ENCODE assay signal across 2 cellular contexts in the genomic region with DNA sequence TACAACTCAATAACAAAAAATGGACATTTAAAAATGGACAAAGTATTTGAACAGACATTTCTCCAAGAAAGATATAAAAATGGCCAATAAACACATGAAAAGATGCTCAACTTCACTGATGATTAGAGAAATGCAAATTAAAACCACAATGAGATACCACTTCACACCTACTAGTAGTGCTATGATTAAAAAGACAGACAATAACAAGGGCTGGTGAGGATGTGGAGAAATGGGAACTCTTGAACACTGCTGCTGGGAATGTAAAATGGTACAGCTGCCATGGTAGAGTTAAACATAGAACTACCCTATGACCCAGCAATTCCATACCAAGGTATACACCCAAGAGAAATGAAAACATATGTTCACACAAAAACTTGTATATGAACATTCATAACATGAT.
TF ChIP-seq lines count a peak whose summit lies in the region.

No MANE protein-coding gene starts in this region.

TF ChIP-seq in HepG2, 621 proteins besides CTCF, POLR2A, EP300 and RAD21:
- TF ChIP-seq ZBTB1 (CRISPR knock-in tag; IDR thresholded peaks at IDR 0.05; ENCODE audit: borderline replicate concordance) (no peak), ZNF282 (IDR thresholded peaks at IDR 0.05; ENCODE audit: partially characterized antibody) (no peak)

TF ChIP-seq in WTC11, 78 proteins besides CTCF, POLR2A, EP300 and RAD21:
- TF ChIP-seq, protein P1, sequence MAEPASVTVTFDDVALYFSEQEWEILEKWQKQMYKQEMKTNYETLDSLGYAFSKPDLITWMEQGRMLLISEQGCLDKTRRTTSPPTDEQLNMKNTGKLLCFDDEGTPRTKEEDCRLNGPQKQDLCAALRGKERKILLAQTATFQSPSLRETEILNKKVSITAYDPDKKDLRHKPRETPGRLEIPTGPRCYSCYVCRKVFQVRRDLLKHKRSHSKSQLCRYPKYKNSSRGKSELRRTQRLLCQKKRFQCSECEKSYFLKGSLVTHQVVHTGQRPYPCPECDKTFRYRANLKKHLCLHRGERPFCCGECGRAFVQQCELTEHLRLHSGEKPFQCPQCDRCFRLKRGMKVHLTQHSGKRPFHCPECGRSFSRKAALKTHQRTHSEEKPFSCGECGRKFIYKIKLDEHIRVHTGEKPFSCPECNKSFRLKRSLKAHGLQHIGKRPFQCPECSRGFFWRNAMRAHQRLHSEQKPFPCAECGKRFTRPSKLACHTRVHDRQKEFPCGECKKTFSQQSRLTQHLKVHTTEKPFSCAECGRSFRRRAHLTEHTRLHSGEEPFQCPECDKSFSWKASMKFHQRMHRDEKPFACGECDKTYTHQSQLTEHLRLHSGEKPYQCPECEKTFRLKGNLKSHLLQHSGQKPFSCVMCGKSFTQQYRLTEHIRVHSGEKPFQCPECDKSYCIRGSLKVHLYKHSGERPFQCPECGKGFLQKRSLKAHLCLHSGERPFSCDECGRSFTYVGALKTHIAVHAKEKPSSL (CRISPR knock-in tag; conservative IDR thresholded peaks at IDR 0.05): no peak
- TF ChIP-seq, protein P2, sequence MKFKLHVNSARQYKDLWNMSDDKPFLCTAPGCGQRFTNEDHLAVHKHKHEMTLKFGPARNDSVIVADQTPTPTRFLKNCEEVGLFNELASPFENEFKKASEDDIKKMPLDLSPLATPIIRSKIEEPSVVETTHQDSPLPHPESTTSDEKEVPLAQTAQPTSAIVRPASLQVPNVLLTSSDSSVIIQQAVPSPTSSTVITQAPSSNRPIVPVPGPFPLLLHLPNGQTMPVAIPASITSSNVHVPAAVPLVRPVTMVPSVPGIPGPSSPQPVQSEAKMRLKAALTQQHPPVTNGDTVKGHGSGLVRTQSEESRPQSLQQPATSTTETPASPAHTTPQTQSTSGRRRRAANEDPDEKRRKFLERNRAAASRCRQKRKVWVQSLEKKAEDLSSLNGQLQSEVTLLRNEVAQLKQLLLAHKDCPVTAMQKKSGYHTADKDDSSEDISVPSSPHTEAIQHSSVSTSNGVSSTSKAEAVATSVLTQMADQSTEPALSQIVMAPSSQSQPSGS (CRISPR knock-in tag; IDR thresholded peaks at IDR 0.05; ENCODE audit: borderline replicate concordance, low read depth): no peak
- TF ChIP-seq NFE2L1 (CRISPR knock-in tag; IDR thresholded peaks at IDR 0.05): no peak
- TF ChIP-seq, protein P3, sequence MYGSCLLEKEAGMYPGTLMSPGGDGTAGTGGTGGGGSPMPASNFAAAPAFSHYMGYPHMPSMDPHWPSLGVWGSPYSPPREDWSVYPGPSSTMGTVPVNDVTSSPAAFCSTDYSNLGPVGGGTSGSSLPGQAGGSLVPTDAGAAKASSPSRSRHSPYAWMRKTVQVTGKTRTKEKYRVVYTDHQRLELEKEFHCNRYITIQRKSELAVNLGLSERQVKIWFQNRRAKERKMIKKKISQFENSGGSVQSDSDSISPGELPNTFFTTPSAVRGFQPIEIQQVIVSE (CRISPR knock-in tag; IDR thresholded peaks at IDR 0.05; ENCODE audit: borderline replicate concordance): no peak
- TF ChIP-seq MYBL2 (CRISPR knock-in tag; IDR thresholded peaks at IDR 0.05): no peak
- TF ChIP-seq, protein P4, sequence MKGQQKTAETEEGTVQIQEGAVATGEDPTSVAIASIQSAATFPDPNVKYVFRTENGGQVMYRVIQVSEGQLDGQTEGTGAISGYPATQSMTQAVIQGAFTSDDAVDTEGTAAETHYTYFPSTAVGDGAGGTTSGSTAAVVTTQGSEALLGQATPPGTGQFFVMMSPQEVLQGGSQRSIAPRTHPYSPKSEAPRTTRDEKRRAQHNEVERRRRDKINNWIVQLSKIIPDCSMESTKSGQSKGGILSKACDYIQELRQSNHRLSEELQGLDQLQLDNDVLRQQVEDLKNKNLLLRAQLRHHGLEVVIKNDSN (CRISPR knock-in tag; IDR thresholded peaks at IDR 0.05): no peak
- TF ChIP-seq, protein P5, sequence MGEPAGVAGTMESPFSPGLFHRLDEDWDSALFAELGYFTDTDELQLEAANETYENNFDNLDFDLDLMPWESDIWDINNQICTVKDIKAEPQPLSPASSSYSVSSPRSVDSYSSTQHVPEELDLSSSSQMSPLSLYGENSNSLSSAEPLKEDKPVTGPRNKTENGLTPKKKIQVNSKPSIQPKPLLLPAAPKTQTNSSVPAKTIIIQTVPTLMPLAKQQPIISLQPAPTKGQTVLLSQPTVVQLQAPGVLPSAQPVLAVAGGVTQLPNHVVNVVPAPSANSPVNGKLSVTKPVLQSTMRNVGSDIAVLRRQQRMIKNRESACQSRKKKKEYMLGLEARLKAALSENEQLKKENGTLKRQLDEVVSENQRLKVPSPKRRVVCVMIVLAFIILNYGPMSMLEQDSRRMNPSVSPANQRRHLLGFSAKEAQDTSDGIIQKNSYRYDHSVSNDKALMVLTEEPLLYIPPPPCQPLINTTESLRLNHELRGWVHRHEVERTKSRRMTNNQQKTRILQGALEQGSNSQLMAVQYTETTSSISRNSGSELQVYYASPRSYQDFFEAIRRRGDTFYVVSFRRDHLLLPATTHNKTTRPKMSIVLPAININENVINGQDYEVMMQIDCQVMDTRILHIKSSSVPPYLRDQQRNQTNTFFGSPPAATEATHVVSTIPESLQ (CRISPR knock-in tag; IDR thresholded peaks at IDR 0.05): no peak
- TF ChIP-seq, protein P6, sequence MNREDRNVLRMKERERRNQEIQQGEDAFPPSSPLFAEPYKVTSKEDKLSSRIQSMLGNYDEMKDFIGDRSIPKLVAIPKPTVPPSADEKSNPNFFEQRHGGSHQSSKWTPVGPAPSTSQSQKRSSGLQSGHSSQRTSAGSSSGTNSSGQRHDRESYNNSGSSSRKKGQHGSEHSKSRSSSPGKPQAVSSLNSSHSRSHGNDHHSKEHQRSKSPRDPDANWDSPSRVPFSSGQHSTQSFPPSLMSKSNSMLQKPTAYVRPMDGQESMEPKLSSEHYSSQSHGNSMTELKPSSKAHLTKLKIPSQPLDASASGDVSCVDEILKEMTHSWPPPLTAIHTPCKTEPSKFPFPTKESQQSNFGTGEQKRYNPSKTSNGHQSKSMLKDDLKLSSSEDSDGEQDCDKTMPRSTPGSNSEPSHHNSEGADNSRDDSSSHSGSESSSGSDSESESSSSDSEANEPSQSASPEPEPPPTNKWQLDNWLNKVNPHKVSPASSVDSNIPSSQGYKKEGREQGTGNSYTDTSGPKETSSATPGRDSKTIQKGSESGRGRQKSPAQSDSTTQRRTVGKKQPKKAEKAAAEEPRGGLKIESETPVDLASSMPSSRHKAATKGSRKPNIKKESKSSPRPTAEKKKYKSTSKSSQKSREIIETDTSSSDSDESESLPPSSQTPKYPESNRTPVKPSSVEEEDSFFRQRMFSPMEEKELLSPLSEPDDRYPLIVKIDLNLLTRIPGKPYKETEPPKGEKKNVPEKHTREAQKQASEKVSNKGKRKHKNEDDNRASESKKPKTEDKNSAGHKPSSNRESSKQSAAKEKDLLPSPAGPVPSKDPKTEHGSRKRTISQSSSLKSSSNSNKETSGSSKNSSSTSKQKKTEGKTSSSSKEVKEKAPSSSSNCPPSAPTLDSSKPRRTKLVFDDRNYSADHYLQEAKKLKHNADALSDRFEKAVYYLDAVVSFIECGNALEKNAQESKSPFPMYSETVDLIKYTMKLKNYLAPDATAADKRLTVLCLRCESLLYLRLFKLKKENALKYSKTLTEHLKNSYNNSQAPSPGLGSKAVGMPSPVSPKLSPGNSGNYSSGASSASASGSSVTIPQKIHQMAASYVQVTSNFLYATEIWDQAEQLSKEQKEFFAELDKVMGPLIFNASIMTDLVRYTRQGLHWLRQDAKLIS (CRISPR knock-in tag; IDR thresholded peaks at IDR 0.05; ENCODE audit: borderline replicate concordance): no peak
- TF ChIP-seq OVOL2 (CRISPR knock-in tag; IDR thresholded peaks at IDR 0.05; ENCODE audit: borderline replicate concordance): no peak
- no peak for TF ChIP-seq GABPB1 (CRISPR knock-in tag; IDR thresholded peaks at IDR 0.05)
- no peak for TF ChIP-seq GTF2I (CRISPR knock-in tag; conservative IDR thresholded peaks at IDR 0.05)
